In the genomic region with DNA sequence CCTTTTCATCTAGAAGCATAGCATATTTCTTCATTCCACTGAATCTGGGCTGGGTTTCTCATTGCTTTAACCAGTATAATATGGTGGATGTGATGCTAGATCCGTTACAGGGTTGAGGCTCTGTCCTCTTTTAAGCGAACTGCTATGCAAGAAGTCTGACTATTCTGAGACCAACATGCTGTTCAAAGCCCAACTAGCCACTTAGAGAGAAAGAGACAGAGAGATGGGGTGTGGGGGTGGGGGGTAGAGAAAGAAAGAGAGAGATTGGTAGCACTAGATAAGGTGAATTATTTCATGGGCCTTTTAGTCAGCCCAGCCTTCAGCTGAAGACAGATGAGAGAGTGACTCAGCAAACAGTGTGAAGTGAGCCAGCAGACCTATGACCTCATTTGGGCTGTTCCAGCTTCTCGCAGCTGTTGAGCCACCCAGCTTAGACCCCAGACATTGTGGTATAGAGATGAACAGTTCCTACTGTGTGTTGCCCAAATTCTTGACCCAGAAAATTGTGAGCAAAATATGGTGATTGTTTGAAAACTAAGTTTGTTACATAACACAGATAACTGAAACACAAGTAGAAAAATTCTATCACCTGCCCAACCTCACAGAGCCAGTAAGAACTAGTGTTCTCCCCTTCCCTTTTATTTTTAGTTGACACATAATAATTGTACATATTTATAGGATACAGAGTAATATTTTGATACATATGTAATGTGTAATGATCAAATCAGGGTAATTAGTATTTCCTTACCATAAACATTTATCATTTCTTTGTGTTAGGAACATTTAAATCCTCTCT, we compare ENCODE assay signal across 8 cellular contexts. TPM values are rescaled to one million over a fixed set of nuclear protein-coding genes. Genes with fewer than 3 reads are reported as not detected.
DNase-seq lines count a peak whose midpoint lies in the region; ATAC-seq and TF ChIP-seq lines count a peak whose summit lies in the region.

No MANE protein-coding gene starts in this region.

- no peak overlapping the region for H3K4me3 ChIP-seq in SJCRH30
- H3K4me3 ChIP-seq in osteoblast (ENCODE audit: insufficient read depth, low read length), result no peak overlapping the region
- H3K4me3 ChIP-seq in effector memory CD4-positive, alpha-beta T cell (ENCODE audit: insufficient read depth, low read depth, low read length, poor library complexity, severe bottlenecking), result no peak overlapping the region

- H3K27me3 ChIP-seq in SJCRH30 (no peaks in the 10 kb centered on the region), osteoblast (ENCODE audit: insufficient read depth, low read length) (no peaks in the 10 kb centered on the region)
- H3K27me3 ChIP-seq in effector memory CD4-positive, alpha-beta T cell (replicated peaks; ENCODE audit: control insufficient read depth, insufficient read depth, low read length, poor library complexity, severe bottlenecking), result no peaks in the 10 kb centered on the region

- H2AFZ ChIP-seq in osteoblast (ENCODE audit: low read length), result peak overlapping the region; percentile 6

- H3K4me1 ChIP-seq in SJCRH30 (peaks cover 18% of the 10 kb centered on the region), osteoblast (ENCODE audit: insufficient read depth, low read length) (peaks cover 17% of the 10 kb centered on the region)
- H3K4me1 ChIP-seq in effector memory CD4-positive, alpha-beta T cell (ENCODE audit: control insufficient read depth, insufficient read depth, low read length, poor library complexity, severe bottlenecking), result no peaks in the 10 kb centered on the region

- H3K36me3 ChIP-seq in SJCRH30, result peaks cover 2% of the 10 kb centered on the region; the same call in 1 of the 2 replicates
- no peaks in the 10 kb centered on the region for H3K36me3 ChIP-seq in osteoblast (ENCODE audit: insufficient read depth, low read length)
- no peaks in the 10 kb centered on the region for H3K36me3 ChIP-seq in effector memory CD4-positive, alpha-beta T cell (ENCODE audit: control insufficient read depth, insufficient read depth, low read length)

- no peaks in the 10 kb centered on the region for H4K20me1 ChIP-seq in osteoblast (ENCODE audit: insufficient read depth, low read length)

- ATAC-seq in GM21367 (IDR thresholded peaks at IDR 0.05; ENCODE audit: unreplicated experiment), result peak; percentile 76

- H3K79me2 ChIP-seq in osteoblast (ENCODE audit: insufficient read depth, low read length), result no peaks in the 10 kb centered on the region

- no peaks in the 10 kb centered on the region for H3K9me3 ChIP-seq in SJCRH30 (replicated peaks)
- H3K9me3 ChIP-seq in osteoblast (ENCODE audit: low read depth, low read length), result no peaks in the 10 kb centered on the region
- no peaks in the 10 kb centered on the region for H3K9me3 ChIP-seq in effector memory CD4-positive, alpha-beta T cell (ENCODE audit: control insufficient read depth, low read length)

- H3K4me2 ChIP-seq in osteoblast (ENCODE audit: insufficient read depth, low read length), result peak overlapping the region; percentile 12

- no peak for TF ChIP-seq CTCF in osteoblast (IDR thresholded peaks at IDR 0.05; ENCODE audit: extremely low read depth, low read depth, low read length)

- DNase-seq in DMS53 (lab: John Stamatoyannopoulos, UW) (peak; percentile 96), HPDE6-E6E7 (ENCODE audit: extremely low spot score) (peak; percentile 54), SJCRH30 (peak; percentile 89 to 93), fibroblast of the conjunctiva (ENCODE audit: low read depth) (peak; percentile 75), osteoblast (ENCODE audit: insufficient read length, low spot score, missing footprints) (peak; percentile 15), NCI-H2081 treated with DMSO at 0.1 percent for 48 hours (lab: John Stamatoyannopoulos, UW) (no peak)
- no peak for DNase-seq in effector memory CD4-positive, alpha-beta T cell

- H3K27ac ChIP-seq in SJCRH30 (peak overlapping the region; percentile 74), osteoblast (ENCODE audit: low read depth, low read length) (peak overlapping the region; percentile 45)
- H3K27ac ChIP-seq in effector memory CD4-positive, alpha-beta T cell (ENCODE audit: insufficient read depth, low read length, poor library complexity, severe bottlenecking), result no peak overlapping the region

RNA-seq across cellular contexts. Expression of gene PRKACB, which starts 40.7 kb away (rescaled TPM):
- total RNA-seq in SJCRH30 (2014; rRNA removed; shearing (Covaris generic)), result 29.1 and 31.0 TPM in 2 replicates
- 22.1 and 25.6 TPM in 2 replicates for total RNA-seq in osteoblast

Comparison
In these comparisons a context has a peak if more than half of its experiments do, and no peak if none do; other contexts are left out.
1. DNase-seq: peak in DMS53 (single experiment), HPDE6-E6E7 (single experiment), SJCRH30 (2 of 2), fibroblast of the conjunctiva (single experiment) and osteoblast (single experiment); none in effector memory CD4-positive, alpha-beta T cell (0 of 3) and NCI-H2081 treated with DMSO at 0.1 percent for 48 hours (single experiment).